ENCODE assay signal across 1 cellular context in the genomic region with DNA sequence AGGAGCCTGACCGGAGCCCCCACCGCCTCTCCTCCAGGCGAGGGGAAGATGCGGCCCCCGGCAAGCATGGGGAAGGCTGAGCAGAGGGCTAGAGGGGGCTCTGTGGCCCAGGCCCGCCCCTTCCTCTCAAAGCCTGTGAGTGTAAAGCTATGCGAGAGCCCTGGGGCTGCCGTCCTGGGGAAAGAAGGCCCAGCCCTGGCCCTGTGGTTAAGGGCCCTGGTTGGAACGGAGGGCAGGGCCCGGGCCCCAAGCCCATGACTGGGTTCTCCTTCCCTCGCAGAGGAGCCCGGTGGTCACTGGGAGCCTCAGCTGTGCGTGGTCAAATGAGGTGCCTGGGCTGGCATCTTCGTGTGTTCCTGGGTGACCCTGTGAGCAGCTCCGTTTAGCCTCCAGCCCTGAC.
TF ChIP-seq lines count a peak whose summit lies in the region.

No MANE protein-coding gene starts in this region.

TF ChIP-seq in GM23338, 12 proteins besides CTCF, POLR2A, EP300 and RAD21 (continued from another document):
- TF ChIP-seq ZNF462 (CRISPR knock-in tag; IDR thresholded peaks at IDR 0.05): no peak
- TF ChIP-seq NANOG (IDR thresholded peaks at IDR 0.05; ENCODE audit: borderline replicate concordance): no peak
- no peak for TF ChIP-seq ZNF331 (CRISPR knock-in tag; IDR thresholded peaks at IDR 0.05; ENCODE audit: low read depth)
- TF ChIP-seq EZH2 (IDR thresholded peaks at IDR 0.05; ENCODE audit: low read depth, unreplicated experiment): no peak
- no peak for TF ChIP-seq CREB1 (CRISPR knock-in tag; IDR thresholded peaks at IDR 0.05; ENCODE audit: low read depth)
TF ChIP-seq in GM23338: peak in this region for 0.
